ENCODE assay signal across 17 cellular contexts in genomic region chr7:1915326-1915725, GRCh38.
DNase-seq lines count a peak whose midpoint lies in the region; ATAC-seq, FAIRE-seq and TF ChIP-seq lines count a peak whose summit lies in the region.
"Had no signal": no experiment of that assay in that cellular context is flagged by ENCODE, and none has a peak within 500 bp of the region (broad histone marks: within the 10 kb centered on the region; RNA-seq: fewer than 3 reads in every experiment).

No MANE protein-coding gene starts in this region.

- H3K4me2 ChIP-seq in neuronal stem cell (ENCODE audit: insufficient read depth, low read length, poor library complexity, severe bottlenecking), result no peak overlapping the region
- H3K4me2 ChIP-seq: GM23338 had no signal

- no peak overlapping the region for H3K4ac ChIP-seq in neuronal stem cell (ENCODE audit: low read length)

- peaks cover 0 to 8% of the 10 kb centered on the region in 2 donors for H3K4me1 ChIP-seq in kidney (ENCODE audit: control insufficient read depth in 1 of 2, insufficient read depth in 1 of 2, low read depth in 1 of 2, low read length in 2 of 2)
- peaks cover 0 to 2% of the 10 kb centered on the region in 2 donors for H3K4me1 ChIP-seq in neuronal stem cell (ENCODE audit: control insufficient read depth in 2 of 2, insufficient read depth in 1 of 2, low read depth in 1 of 2, low read length in 2 of 2)

- no CpG with 5 or more reads among the region's 30 CpGs for WGBS in neuronal stem cell (ENCODE audit: extremely low coverage in 2 of 2, insufficient read length in 2 of 2, insufficient replicate concordance in 1 of 2), 2 donors

- H3K14ac ChIP-seq in neuronal stem cell (ENCODE audit: low read length), result no peak overlapping the region

- H2BK12ac ChIP-seq in neuronal stem cell (ENCODE audit: low read length), result no peak overlapping the region

- peaks cover 17 to 31% of the 10 kb centered on the region in 2 donors for H3K36me3 Mint-ChIP-seq in CD14-positive monocyte

- H3K18ac ChIP-seq in neuronal stem cell (ENCODE audit: low read length), result peak overlapping the region; percentile 64

- H4K8ac ChIP-seq in neuronal stem cell (ENCODE audit: low read depth, low read length), result no peak overlapping the region

- ATAC-seq in Right ventricle myocardium superior (ENCODE audit: poor library complexity) (no peak), HG02642 (IDR thresholded peaks at IDR 0.05; ENCODE audit: poor library complexity, unreplicated experiment) (no peak)
- ATAC-seq: GM23338 had no signal

- H2BK120ac ChIP-seq in neuronal stem cell (ENCODE audit: low read depth, low read length), result no peak overlapping the region

- no peak for FAIRE-seq in kidney (lab: Jason Lieb, UNC)
- FAIRE-seq: GM12891, HTR-8/SVneo had no signal

- H4K91ac ChIP-seq in neuronal stem cell (ENCODE audit: low read depth, low read length, poor library complexity), result no peak overlapping the region

- peak overlapping the region; percentile 63 for H2AK5ac ChIP-seq in neuronal stem cell (ENCODE audit: low read depth, low read length)

- no peak for TF ChIP-seq CTCF in CD14-positive monocyte (IDR thresholded peaks at IDR 0.05)
- TF ChIP-seq CTCF in kidney (IDR thresholded peaks at IDR 0.05; ENCODE audit: borderline replicate concordance, extremely low read depth, insufficient read depth), result no peak

- DNase-seq in Right ventricle myocardium superior, result peak; percentile 30
- DNase-seq in cardiac septum (ENCODE audit: low spot score), result no peak
- no peak for DNase-seq in CD14-positive monocyte (ENCODE audit: low spot score)
- DNase-seq in kidney, result peak; percentile 71
- no peak for DNase-seq in neuronal stem cell (ENCODE audit: low spot score)
- DNase-seq in NK-92 treated with Interleukin-12 subunit alpha and Interleukin-12 subunit beta, amount 100 ng/mL, for 24 hours (lab: John Stamatoyannopoulos, UW), result no peak
- DNase-seq in NCI-H1417 treated with DMSO at 0.1 percent for 48 hours (lab: John Stamatoyannopoulos, UW), result no peak
- DNase-seq: 8988T; AML-193; CD4-positive, alpha-beta memory T cell; DMS79; H9 had no signal

- no peaks in the 10 kb centered on the region for H3K27me3 ChIP-seq in neuronal stem cell (ENCODE audit: control insufficient read depth in 3 of 3, insufficient read depth in 3 of 3, low read depth in 1 of 3, low read length in 3 of 3)

- H2AFZ ChIP-seq in neuronal stem cell (ENCODE audit: low read length), result no peak overlapping the region
- H2AFZ ChIP-seq: GM23338 had no signal

- H3K36me3 ChIP-seq in kidney (ENCODE audit: control insufficient read depth in 1 of 2, insufficient read depth in 2 of 2, low read length in 2 of 2), result no peaks in the 10 kb centered on the region
- H3K36me3 ChIP-seq in neuronal stem cell (replicated peaks in 1 of 2; ENCODE audit: control insufficient read depth in 2 of 2, insufficient read depth in 2 of 2, low read length in 2 of 2), result no peaks in the 10 kb centered on the region

- no peak overlapping the region for H2BK15ac ChIP-seq in neuronal stem cell (ENCODE audit: low read length)

- peak overlapping the region; percentile 56 to 92 (median 88) for H3K27ac Mint-ChIP-seq in CD14-positive monocyte
- H3K27ac Mint-ChIP-seq: GM23338 had no signal

- no peak overlapping the region for H3K4me3 Mint-ChIP-seq in CD14-positive monocyte
- H3K4me3 Mint-ChIP-seq: GM23338, H9 had no signal

- no peaks in the 10 kb centered on the region for H3K27me3 Mint-ChIP-seq in CD14-positive monocyte (ENCODE audit: low read depth in 3 of 3)
- H3K27me3 Mint-ChIP-seq: CD4-positive, alpha-beta memory T cell had no signal

- H3K27ac ChIP-seq in kidney (ENCODE audit: low read depth in 2 of 2, low read length in 2 of 2) (no peak overlapping the region), neuronal stem cell (replicated peaks; ENCODE audit: low read length) (no peak overlapping the region)
- H3K27ac ChIP-seq: BLaER1 treated with 17β-estradiol and CSF1 and Interleukin-3, amounts not matched to agents 10 nM and 100 nM had no signal

- H3K4me3 ChIP-seq in kidney (ENCODE audit: low read length in 2 of 2) (no peak overlapping the region), neuronal stem cell (ENCODE audit: low read length in 2 of 2) (no peak overlapping the region)
- H3K4me3 ChIP-seq: BLaER1 treated with 17β-estradiol and CSF1 and Interleukin-3, amounts not matched to agents 10 nM and 100 nM; GM23338 had no signal

- no peaks in the 10 kb centered on the region for H3K9me3 Mint-ChIP-seq in CD14-positive monocyte
- H3K9me3 Mint-ChIP-seq: CD4-positive, alpha-beta memory T cell; GM23338; H9 had no signal

- H2BK5ac ChIP-seq in neuronal stem cell (ENCODE audit: low read length), result peak overlapping the region; percentile 82

- H3K9ac ChIP-seq in kidney (ENCODE audit: low read length in 2 of 2) (no peak overlapping the region), neuronal stem cell (ENCODE audit: low read depth, low read length, poor library complexity) (no peak overlapping the region)

- intact Hi-C loops in Right ventricle myocardium superior (cut with DNase I) (no loop called here), cardiac septum (cut with DNase I) (no loop called here), CD14-positive monocyte (cut with micrococcal nuclease) (no loop called here), kidney (cut with DNase I) (no loop called here)

- no peaks in the 10 kb centered on the region for H3K9me3 ChIP-seq in kidney (ENCODE audit: control insufficient read depth in 1 of 2, low read length in 2 of 2)
- H3K9me3 ChIP-seq in neuronal stem cell (replicated peaks in 1 of 2; ENCODE audit: control insufficient read depth in 2 of 2, insufficient read depth in 1 of 2, low read depth in 1 of 2, low read length in 2 of 2), result no peaks in the 10 kb centered on the region
- H3K9me3 ChIP-seq: BLaER1 treated with 17β-estradiol and CSF1 and Interleukin-3, amounts not matched to agents 10 nM and 100 nM had no signal

- H3K23ac ChIP-seq in neuronal stem cell (ENCODE audit: low read depth, low read length, poor library complexity), result peak overlapping the region; percentile 89

- H3K79me1 ChIP-seq in neuronal stem cell (ENCODE audit: low read depth, low read length), result peaks cover 11% of the 10 kb centered on the region

- H3K4me1 Mint-ChIP-seq in CD14-positive monocyte, result peaks cover 38% of the 10 kb centered on the region

Comparison
In these comparisons a context has a peak if more than half of its experiments do, and no peak if none do; other contexts are left out.
1. DNase-seq: peak in Right ventricle myocardium superior (single experiment) and kidney (single experiment); none in cardiac septum (single experiment), CD14-positive monocyte (single experiment), neuronal stem cell (single experiment), NK-92 treated with Interleukin-12 subunit alpha and Interleukin-12 subunit beta, amount 100 ng/mL, for 24 hours (single experiment) and NCI-H1417 treated with DMSO at 0.1 percent for 48 hours (single experiment).